ENCODE assay signal across 8 cellular contexts in the genomic region with DNA sequence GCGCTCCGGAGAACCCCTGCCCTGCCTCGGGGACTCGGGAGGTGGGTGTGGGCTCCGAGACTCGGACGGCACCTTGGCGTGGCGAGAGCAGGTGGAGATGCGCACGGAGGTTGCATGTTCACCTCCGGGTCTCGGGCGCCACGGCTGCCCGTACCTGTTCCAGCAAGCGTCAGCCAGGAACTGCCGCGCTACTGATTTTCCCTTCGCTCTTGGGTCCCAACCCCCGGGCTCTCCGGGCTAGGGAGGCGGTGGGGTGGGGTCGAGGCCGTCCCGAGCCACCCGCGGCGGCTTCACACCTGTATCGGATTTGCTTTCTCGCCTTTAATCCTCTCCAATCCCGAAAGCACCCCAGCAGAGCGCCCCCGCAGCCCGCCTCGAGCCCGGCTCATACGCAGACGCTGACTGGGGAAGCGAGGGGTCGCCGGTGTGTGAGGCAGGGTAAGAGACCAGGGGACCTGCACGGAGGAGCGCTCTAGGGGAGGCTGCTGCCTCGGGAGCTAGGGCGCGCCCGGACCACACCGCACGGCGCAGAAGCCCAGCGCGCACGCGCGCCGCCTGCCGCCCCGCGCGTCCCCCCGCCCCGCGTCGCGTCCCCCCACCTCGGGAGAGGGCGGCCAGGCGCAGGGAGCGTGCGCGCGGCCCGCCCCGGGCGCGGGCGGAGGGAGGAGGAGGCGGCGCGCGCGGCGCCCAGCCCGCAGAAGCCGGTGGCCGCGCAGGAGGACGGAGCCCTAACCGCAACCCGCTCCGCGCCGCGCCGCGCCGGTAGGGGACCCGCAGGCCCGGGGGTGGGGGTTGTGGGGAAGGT. TPM values are rescaled to one million over a fixed set of nuclear protein-coding genes. Genes with fewer than 3 reads are reported as not detected.
DNase-seq lines count a peak whose midpoint lies in the region; ATAC-seq and TF ChIP-seq lines count a peak whose summit lies in the region.

A gene with protein sequence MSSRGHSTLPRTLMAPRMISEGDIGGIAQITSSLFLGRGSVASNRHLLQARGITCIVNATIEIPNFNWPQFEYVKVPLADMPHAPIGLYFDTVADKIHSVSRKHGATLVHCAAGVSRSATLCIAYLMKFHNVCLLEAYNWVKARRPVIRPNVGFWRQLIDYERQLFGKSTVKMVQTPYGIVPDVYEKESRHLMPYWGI (plus strand): TSS at position 695 of the 805 bp plus-strand sequence. CDS start 22,382 bp downstream, outside the sequence.

- H3K27ac ChIP-seq in HEK293 (ENCODE audit: extremely low read depth, low read depth, low read length) = peak within 1 kb of the TSS; percentile 94
- peak within 1 kb of the TSS; percentile 64 for H3K27ac ChIP-seq in urinary bladder (ENCODE audit: low read depth)

- intact Hi-C loops in left ventricle myocardium superior (cut with micrococcal nuclease) = no loop called here

- POLR2A ChIA-PET in GM10248 (lab: Yijun Ruan, JAX) = no interaction called here
- POLR2A ChIA-PET in HEK293 (lab: Yijun Ruan, JAX) = interaction anchor here (0.6 to 1.0 kb wide), 5 partner anchors 8 to 130 kb away, joined by 3 to 7 read pairs (median 4); no protein-coding TSS in a partner anchor

- H3K4me1 ChIP-seq in HEK293 (ENCODE audit: control insufficient read depth, insufficient read depth, low read length) = peaks cover 16% of the 10 kb centered on the region
- no peaks in the 10 kb centered on the region for H3K4me1 ChIP-seq in urinary bladder (ENCODE audit: insufficient read depth)

- CTCF ChIA-PET in GM10248 (lab: Yijun Ruan, JAX) (interaction anchor here (1.0 to 1.1 kb wide), 2 partner anchors 12 to 67 kb away, joined by 3 read pairs; no protein-coding TSS in a partner anchor), HEK293 (lab: Yijun Ruan, JAX) (no interaction called here)

- ATAC-seq in left ventricle myocardium superior = peak; percentile 88

- under 1% methylated on average over 99 of the region's 100 CpGs for WGBS in urinary bladder

- H3K36me3 ChIP-seq in HEK293 (ENCODE audit: control insufficient read depth in 2 of 2, insufficient read depth in 1 of 2, low read length in 2 of 2) (no peaks in the 10 kb centered on the region), urinary bladder (ENCODE audit: insufficient read depth) (no peaks in the 10 kb centered on the region)

- peak; percentile 97 for DNase-seq in GM10248 (ENCODE audit: extremely low spot score)
- DNase-seq in NCI-H1092 (lab: John Stamatoyannopoulos, UW) = peak; percentile 78
- DNase-seq in T-helper 2 cell = peak; percentile 59 to 93 (median 76)
- peak in 48 of 56 donors; percentile 20 to 87 (median 62) for DNase-seq in amygdala (lab: John Stamatoyannopoulos, UW)
- DNase-seq in left ventricle myocardium superior = peak; percentile 91
- DNase-seq in pulmonary artery endothelial cell (ENCODE audit: low read depth, low spot score) = no peak

- peak within 1 kb of the TSS; percentile 74 for H3K4me3 ChIP-seq in HEK293 (ENCODE audit: low read depth, low read length)
- peak within 1 kb of the TSS; percentile 61 for H3K4me3 ChIP-seq in urinary bladder (ENCODE audit: low read depth, low read length)

- no peak for TF ChIP-seq CTCF in GM10248 (IDR thresholded peaks at IDR 0.05; ENCODE audit: control extremely low read depth, extremely low read depth, low read depth, missing control alignments)
- peak; percentile 92 for TF ChIP-seq CTCF in HEK293 (tag by site-specific recombination; IDR thresholded peaks at IDR 0.05)

- no peaks in the 10 kb centered on the region for H3K9me3 ChIP-seq in HEK293 (ENCODE audit: control insufficient read depth, insufficient read depth, low read depth, low read length)

TF ChIP-seq in HEK293, 187 proteins besides CTCF, POLR2A, EP300 and RAD21 (continues in another document):
- TF ChIP-seq ZNF214 (tag by site-specific recombination; IDR thresholded peaks at IDR 0.05; ENCODE audit: borderline replicate concordance) (no peak), ZNF677 (tag by site-specific recombination; IDR thresholded peaks at IDR 0.05) (no peak), RBAK (tag by site-specific recombination; IDR thresholded peaks at IDR 0.05) (no peak), ZNF2 (tag by site-specific recombination; IDR thresholded peaks at IDR 0.05) (0 out of 2 replicates have a peak, but pooled peaks have one; percentile 27), ZFP37 (tag by site-specific recombination; IDR thresholded peaks at IDR 0.05) (no peak), ZNF670 (tag by site-specific recombination; IDR thresholded peaks at IDR 0.05; ENCODE audit: low read depth) (no peak), ZNF174 (tag by site-specific recombination; IDR thresholded peaks at IDR 0.05) (no peak), ZNF510 (tag by site-specific recombination; IDR thresholded peaks at IDR 0.05; ENCODE audit: insufficient replicate concordance) (no peak), GLIS1 (tag by site-specific recombination; IDR thresholded peaks at IDR 0.05) (peak; percentile 99), ZBTB7A (tag by site-specific recombination; IDR thresholded peaks at IDR 0.05; ENCODE audit: low read depth) (no peak), ZNF768 (tag by site-specific recombination; IDR thresholded peaks at IDR 0.05) (no peak), OSR2 (tag by site-specific recombination; IDR thresholded peaks at IDR 0.05) (no peak; the same call in 1 of the 2 replicates), ZNF549 (tag by site-specific recombination; IDR thresholded peaks at IDR 0.05) (no peak), ZNF223 (tag by site-specific recombination; IDR thresholded peaks at IDR 0.05) (no peak), WT1 (tag by site-specific recombination; IDR thresholded peaks at IDR 0.05) (peak; percentile 33; the same call in 1 of the 2 replicates), HOXD13 (CRISPR knock-in tag; IDR thresholded peaks at IDR 0.05; ENCODE audit: borderline replicate concordance) (no peak), ZNF596 (tag by site-specific recombination; IDR thresholded peaks at IDR 0.05) (no peak), ZNF354C (tag by site-specific recombination; IDR thresholded peaks at IDR 0.05; ENCODE audit: borderline replicate concordance, low read depth) (no peak), OVOL3 (tag by site-specific recombination; IDR thresholded peaks at IDR 0.05) (no peak), ZFP3 (tag by site-specific recombination; IDR thresholded peaks at IDR 0.05; ENCODE audit: low read depth) (no peak), ZNF600 (tag by site-specific recombination; IDR thresholded peaks at IDR 0.05) (0 out of 2 replicates have a peak, but pooled peaks have one; percentile 21)
- TF ChIP-seq, protein P1, sequence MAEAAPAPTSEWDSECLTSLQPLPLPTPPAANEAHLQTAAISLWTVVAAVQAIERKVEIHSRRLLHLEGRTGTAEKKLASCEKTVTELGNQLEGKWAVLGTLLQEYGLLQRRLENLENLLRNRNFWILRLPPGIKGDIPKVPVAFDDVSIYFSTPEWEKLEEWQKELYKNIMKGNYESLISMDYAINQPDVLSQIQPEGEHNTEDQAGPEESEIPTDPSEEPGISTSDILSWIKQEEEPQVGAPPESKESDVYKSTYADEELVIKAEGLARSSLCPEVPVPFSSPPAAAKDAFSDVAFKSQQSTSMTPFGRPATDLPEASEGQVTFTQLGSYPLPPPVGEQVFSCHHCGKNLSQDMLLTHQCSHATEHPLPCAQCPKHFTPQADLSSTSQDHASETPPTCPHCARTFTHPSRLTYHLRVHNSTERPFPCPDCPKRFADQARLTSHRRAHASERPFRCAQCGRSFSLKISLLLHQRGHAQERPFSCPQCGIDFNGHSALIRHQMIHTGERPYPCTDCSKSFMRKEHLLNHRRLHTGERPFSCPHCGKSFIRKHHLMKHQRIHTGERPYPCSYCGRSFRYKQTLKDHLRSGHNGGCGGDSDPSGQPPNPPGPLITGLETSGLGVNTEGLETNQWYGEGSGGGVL (tag by site-specific recombination; IDR thresholded peaks at IDR 0.05) = 0 out of 2 replicates have a peak, but pooled peaks have one; percentile 31
- TF ChIP-seq, protein P2, sequence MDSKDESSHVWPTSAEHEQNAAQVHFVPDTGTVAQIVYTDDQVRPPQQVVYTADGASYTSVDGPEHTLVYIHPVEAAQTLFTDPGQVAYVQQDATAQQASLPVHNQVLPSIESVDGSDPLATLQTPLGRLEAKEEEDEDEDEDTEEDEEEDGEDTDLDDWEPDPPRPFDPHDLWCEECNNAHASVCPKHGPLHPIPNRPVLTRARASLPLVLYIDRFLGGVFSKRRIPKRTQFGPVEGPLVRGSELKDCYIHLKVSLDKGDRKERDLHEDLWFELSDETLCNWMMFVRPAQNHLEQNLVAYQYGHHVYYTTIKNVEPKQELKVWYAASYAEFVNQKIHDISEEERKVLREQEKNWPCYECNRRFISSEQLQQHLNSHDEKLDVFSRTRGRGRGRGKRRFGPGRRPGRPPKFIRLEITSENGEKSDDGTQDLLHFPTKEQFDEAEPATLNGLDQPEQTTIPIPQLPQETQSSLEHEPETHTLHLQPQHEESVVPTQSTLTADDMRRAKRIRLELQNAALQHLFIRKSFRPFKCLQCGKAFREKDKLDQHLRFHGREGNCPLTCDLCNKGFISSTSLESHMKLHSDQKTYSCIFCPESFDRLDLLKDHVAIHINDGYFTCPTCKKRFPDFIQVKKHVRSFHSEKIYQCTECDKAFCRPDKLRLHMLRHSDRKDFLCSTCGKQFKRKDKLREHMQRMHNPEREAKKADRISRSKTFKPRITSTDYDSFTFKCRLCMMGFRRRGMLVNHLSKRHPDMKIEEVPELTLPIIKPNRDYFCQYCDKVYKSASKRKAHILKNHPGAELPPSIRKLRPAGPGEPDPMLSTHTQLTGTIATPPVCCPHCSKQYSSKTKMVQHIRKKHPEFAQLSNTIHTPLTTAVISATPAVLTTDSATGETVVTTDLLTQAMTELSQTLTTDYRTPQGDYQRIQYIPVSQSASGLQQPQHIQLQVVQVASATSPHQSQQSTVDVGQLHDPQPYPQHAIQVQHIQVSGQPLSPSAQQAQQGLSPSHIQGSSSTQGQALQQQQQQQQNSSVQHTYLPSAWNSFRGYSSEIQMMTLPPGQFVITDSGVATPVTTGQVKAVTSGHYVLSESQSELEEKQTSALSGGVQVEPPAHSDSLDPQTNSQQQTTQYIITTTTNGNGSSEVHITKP (tag by site-specific recombination; IDR thresholded peaks at IDR 0.05) = 0 out of 2 replicates have a peak, but pooled peaks have one; percentile 23
- TF ChIP-seq, protein P3, sequence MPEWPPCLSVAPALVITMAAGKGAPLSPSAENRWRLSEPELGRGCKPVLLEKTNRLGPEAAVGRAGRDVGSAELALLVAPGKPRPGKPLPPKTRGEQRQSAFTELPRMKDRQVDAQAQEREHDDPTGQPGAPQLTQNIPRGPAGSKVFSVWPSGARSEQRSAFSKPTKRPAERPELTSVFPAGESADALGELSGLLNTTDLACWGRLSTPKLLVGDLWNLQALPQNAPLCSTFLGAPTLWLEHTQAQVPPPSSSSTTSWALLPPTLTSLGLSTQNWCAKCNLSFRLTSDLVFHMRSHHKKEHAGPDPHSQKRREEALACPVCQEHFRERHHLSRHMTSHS (tag by site-specific recombination; IDR thresholded peaks at IDR 0.05) = no peak

RNA-seq across cellular contexts. Expression of the gene that starts here (rescaled TPM):
- total RNA-seq in left ventricle myocardium superior = 15.8 TPM
- total RNA-seq in pulmonary artery endothelial cell = 33.2 and 49.5 TPM in 2 replicates
- 14.9 TPM for total RNA-seq in urinary bladder
- polyA plus RNA-seq in urinary bladder = 12.5 TPM
